ENCODE assay signal across 26 cellular contexts in genomic region chr2:127012868-127013267, GRCh38.
A peak's percentile ranks its signal among the peaks of the same experiment; 100 is the strongest.
DNase-seq lines count a peak whose midpoint lies in the region; ATAC-seq, FAIRE-seq and TF ChIP-seq lines count a peak whose summit lies in the region.
"Had no signal": no experiment of that assay in that cellular context is flagged by ENCODE, and none has a peak within 500 bp of the region (broad histone marks: within the 10 kb centered on the region; RNA-seq: fewer than 3 reads in every experiment).

No MANE protein-coding gene starts in this region.

- H4K20me1 ChIP-seq in HepG2 (ENCODE audit: insufficient read depth, low read length), result no peaks in the 10 kb centered on the region

- no peaks in the 10 kb centered on the region for H3K79me1 ChIP-seq in mesenchymal stem cell (replicated peaks; ENCODE audit: low read length, poor library complexity, severe bottlenecking)

- BruUV-seq in HepG2 (replicated peaks; lab: Mats Ljungman, UMichigan), result no TSS peak

- H3K23ac ChIP-seq in mesenchymal stem cell (ENCODE audit: low read length in 2 of 2), result no peak overlapping the region

- H3K4me1 ChIP-seq in HepG2 (ENCODE audit: insufficient read depth, low read length) (peaks cover 36% of the 10 kb centered on the region), right lobe of liver (no peaks in the 10 kb centered on the region), mesenchymal stem cell (ENCODE audit: control insufficient read depth, insufficient read depth, low read depth, low read length) (no peaks in the 10 kb centered on the region)
- H3K4me1 ChIP-seq: adrenal gland, colonic mucosa, Peyer's patch, right atrium auricular region, transverse colon had no signal

- H3K4ac ChIP-seq in mesenchymal stem cell (ENCODE audit: low read depth in 1 of 2, low read length in 2 of 2), result peak overlapping the region in 1 of 2 experiments; percentile 2

- H2BK15ac ChIP-seq in mesenchymal stem cell (ENCODE audit: low read depth, poor library complexity, severe bottlenecking), result no peak overlapping the region

- H3K36me3 ChIP-seq in HepG2 (replicated peaks in 1 of 2; ENCODE audit: control insufficient read depth in 1 of 2, insufficient read depth in 2 of 2, low read length in 2 of 2) (no peaks in the 10 kb centered on the region), right lobe of liver (no peaks in the 10 kb centered on the region), mesenchymal stem cell (ENCODE audit: control insufficient read depth in 1 of 2, insufficient read depth in 2 of 2, low read depth in 1 of 2, low read length in 2 of 2) (no peaks in the 10 kb centered on the region)
- H3K36me3 ChIP-seq: adrenal gland, colonic mucosa, Peyer's patch, right atrium auricular region, transverse colon had no signal

- no peak for TF ChIP-seq RAD21 in HepG2 (CRISPR knock-in tag; IDR thresholded peaks at IDR 0.05)

- DNase-seq in HepG2 (ENCODE audit: low spot score) (no peak), right lobe of liver (no peak), epithelial cell of prostate (ENCODE audit: low read depth, low spot score) (no peak), mesenchymal stem cell (no peak), UCSD-AML1 (lab: John Stamatoyannopoulos, UW; ENCODE audit: unreplicated experiment) (no peak), NCI-H345 treated with DMSO at 0.1 percent for 48 hours (lab: John Stamatoyannopoulos, UW; ENCODE audit: unreplicated experiment) (no peak), RWPE1 (ENCODE audit: low spot score) (no peak)
- no peak for DNase-seq in stimulated activated CD4-positive, alpha-beta T cell treated with anti-CD3 and anti-CD28 coated beads, Interleukin-4, amount 100 ng/mL, for 4 hours
- DNase-seq: 8988T; activated CD4-positive, alpha-beta T cell treated with anti-CD3 and anti-CD28 coated beads for 48 hours; activated naive CD4-positive, alpha-beta T cell; activated T-cell treated with anti-CD3 and anti-CD28 coated beads, Interleukin-2, amount 50 U/mL, for 24 hours; adrenal gland; AML-193; CD8-positive, alpha-beta memory T cell; colonic mucosa; effector memory CD8-positive, alpha-beta T cell; GOT3; NCI-H146; NCI-H510A treated with DMSO at 0.1 percent for 48 hours; Peyer's patch; T-helper 17 cell; transverse colon had no signal

- H3K4me2 ChIP-seq in HepG2 (ENCODE audit: low read depth, low read length), result peak overlapping the region; percentile 26; the same call in 1 of the 2 replicates
- H3K4me2 ChIP-seq in mesenchymal stem cell (ENCODE audit: low read length, poor library complexity, severe bottlenecking), result no peak overlapping the region
- H3K4me2 ChIP-seq: KMS-11 had no signal

- TF ChIP-seq POLR2A in HepG2 (IDR thresholded peaks at IDR 0.05; ENCODE audit: insufficient read depth in 1 of 2, low read depth in 2 of 2, low read length in 2 of 2) (no peak), right lobe of liver (IDR thresholded peaks at IDR 0.05) (no peak)

- FAIRE-seq in HepG2 (lab: Jason Lieb, UNC), result no peak
- FAIRE-seq: HTR-8/SVneo had no signal

- TF ChIP-seq CTCF in HepG2 (CRISPR knock-in tag; IDR thresholded peaks at IDR 0.05) (no peak), right lobe of liver (IDR thresholded peaks at IDR 0.05) (no peak), RWPE1 (conservative IDR thresholded peaks at IDR 0.05; ENCODE audit: low read depth) (no peak)

- peak overlapping the region; percentile 56 for H2AFZ ChIP-seq in HepG2 (ENCODE audit: low read length)
- H2AFZ ChIP-seq in mesenchymal stem cell (ENCODE audit: low read depth, low read length), result peak overlapping the region; percentile 18

- H3K4me3 ChIP-seq in HepG2 (replicated peaks in 1 of 3; ENCODE audit: insufficient read depth in 1 of 3, low read depth in 2 of 3, low read length in 3 of 3), result no peak overlapping the region
- no peak overlapping the region for H3K4me3 ChIP-seq in right lobe of liver
- no peak overlapping the region for H3K4me3 ChIP-seq in mesenchymal stem cell (ENCODE audit: insufficient read depth in 1 of 2, low read depth in 1 of 2, low read length in 2 of 2)
- H3K4me3 ChIP-seq: adrenal gland, colonic mucosa, Peyer's patch, right atrium auricular region, transverse colon had no signal

- H3K27me3 ChIP-seq in HepG2 (ENCODE audit: control insufficient read depth in 1 of 2, insufficient read depth in 2 of 2, low read length in 2 of 2) (peaks cover 0 to 9% of the 10 kb centered on the region in 2 experiments; a peak in 1 of 5 replicates), right lobe of liver (no peaks in the 10 kb centered on the region), mesenchymal stem cell (ENCODE audit: control insufficient read depth in 1 of 2, insufficient read depth in 1 of 2, low read length in 2 of 2) (peaks cover 0 to 5% of the 10 kb centered on the region in 2 experiments)
- H3K27me3 ChIP-seq: colonic mucosa, Peyer's patch, right atrium auricular region had no signal

- H3K27ac ChIP-seq in HepG2 (ENCODE audit: extremely low read length, insufficient read depth, low read length) (no peak overlapping the region), right lobe of liver (no peak overlapping the region), epithelial cell of prostate (peak overlapping the region; percentile 18), mesenchymal stem cell (ENCODE audit: low read length, poor library complexity, severe bottlenecking) (no peak overlapping the region), RWPE1 (no peak overlapping the region)
- H3K27ac ChIP-seq: adrenal gland, colonic mucosa, KMS-11, Peyer's patch, right atrium auricular region, transverse colon had no signal

- WGBS in HepG2 (ENCODE audit: low lambda C conversion rate), result 18% methylated on average over 7 of the region's 7 CpGs
- 45% methylated on average over 7 of the region's 7 CpGs for WGBS in right lobe of liver (ENCODE audit: insufficient coverage, low coverage, low lambda C conversion rate, missing lambda C conversion rate)
- WGBS in mesenchymal stem cell, result 80% methylated on average over 6 of the region's 7 CpGs

- no peak overlapping the region for H2AK5ac ChIP-seq in mesenchymal stem cell (ENCODE audit: low read length, severe bottlenecking)

- POLR2A ChIA-PET in HepG2 (lab: Yijun Ruan, JAX), result no interaction called here
- POLR2A ChIA-PET in RWPE1 (lab: Yijun Ruan, JAX; ENCODE audit: low non-redundant PET), result no interaction called here

- H3K9ac ChIP-seq in HepG2 (ENCODE audit: insufficient read depth, low read depth, low read length) (no peak overlapping the region), mesenchymal stem cell (ENCODE audit: low read length) (peak overlapping the region; percentile 17)
- H3K9ac ChIP-seq: KMS-11 had no signal

- no peak overlapping the region for H3K18ac ChIP-seq in mesenchymal stem cell (ENCODE audit: low read depth in 1 of 2, low read length in 2 of 2)

- no peak overlapping the region for H4K91ac ChIP-seq in mesenchymal stem cell (ENCODE audit: low read length)

- ATAC-seq in HepG2 (peak; percentile 35; the same call in 2 of the 3 replicates), right lobe of liver (no peak)
- ATAC-seq: effector memory CD8-positive, alpha-beta T cell; T-helper 17 cell had no signal

- H2BK12ac ChIP-seq in mesenchymal stem cell (ENCODE audit: low read length in 2 of 2), result no peak overlapping the region

- TF ChIP-seq EP300 in HepG2 (IDR thresholded peaks at IDR 0.05; ENCODE audit: low read depth in 2 of 2, low read length in 2 of 2) (no peak), HepG2 (CRISPR knock-in tag; IDR thresholded peaks at IDR 0.05; ENCODE audit: borderline replicate concordance) (no peak)

- H3K14ac ChIP-seq in mesenchymal stem cell (ENCODE audit: low read length in 2 of 2), result no peak overlapping the region

- no peak overlapping the region for H2BK5ac ChIP-seq in mesenchymal stem cell (ENCODE audit: low read depth, low read length, poor library complexity, severe bottlenecking)

- CTCF ChIA-PET in HepG2 (lab: Yijun Ruan, JAX; ENCODE audit: low intra/inter-chr PET ratio, low total read pairs), result no interaction called here
- CTCF ChIA-PET in RWPE1 (lab: Yijun Ruan, JAX), result no interaction called here

- no peaks in the 10 kb centered on the region for H3K79me2 ChIP-seq in HepG2 (ENCODE audit: insufficient read depth, low read length)

- H3K9me3 ChIP-seq in HepG2 (ENCODE audit: low read length) (no peaks in the 10 kb centered on the region), right lobe of liver (no peaks in the 10 kb centered on the region), mesenchymal stem cell (ENCODE audit: control insufficient read depth, low read length) (peaks cover 11% of the 10 kb centered on the region)
- H3K9me3 ChIP-seq: adrenal gland, colonic mucosa, Peyer's patch, right atrium auricular region, transverse colon had no signal

- in situ Hi-C loops in HepG2 (cut with HindIII; ENCODE audit: extremely low pct_ligation_motif_present, low pct_unique_long_range_greater_than_20kb), result no loop called here

- H4K8ac ChIP-seq in mesenchymal stem cell (ENCODE audit: low read length), result no peak overlapping the region

- intact Hi-C loops in HepG2 (cut with micrococcal nuclease; ENCODE audit: unreplicated experiment) (no loop called here), right lobe of liver (cut with DNase I) (no loop called here)

- H2BK120ac ChIP-seq in mesenchymal stem cell (ENCODE audit: low read depth, low read length), result no peak overlapping the region

TF ChIP-seq in HepG2, 621 proteins besides CTCF, POLR2A, EP300 and RAD21:
- TF ChIP-seq ZNF232 (CRISPR knock-in tag; IDR thresholded peaks at IDR 0.05; ENCODE audit: borderline replicate concordance) (no peak), ZNF549 (CRISPR knock-in tag; IDR thresholded peaks at IDR 0.05) (no peak), MAFG (CRISPR knock-in tag; IDR thresholded peaks at IDR 0.05) (no peak)
- TF ChIP-seq, protein P1, sequence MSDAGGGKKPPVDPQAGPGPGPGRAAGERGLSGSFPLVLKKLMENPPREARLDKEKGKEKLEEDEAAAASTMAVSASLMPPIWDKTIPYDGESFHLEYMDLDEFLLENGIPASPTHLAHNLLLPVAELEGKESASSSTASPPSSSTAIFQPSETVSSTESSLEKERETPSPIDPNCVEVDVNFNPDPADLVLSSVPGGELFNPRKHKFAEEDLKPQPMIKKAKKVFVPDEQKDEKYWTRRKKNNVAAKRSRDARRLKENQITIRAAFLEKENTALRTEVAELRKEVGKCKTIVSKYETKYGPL (CRISPR knock-in tag; IDR thresholded peaks at IDR 0.05), result no peak
